1 cellular context compared by ENCODE assay signal in the genomic region with DNA sequence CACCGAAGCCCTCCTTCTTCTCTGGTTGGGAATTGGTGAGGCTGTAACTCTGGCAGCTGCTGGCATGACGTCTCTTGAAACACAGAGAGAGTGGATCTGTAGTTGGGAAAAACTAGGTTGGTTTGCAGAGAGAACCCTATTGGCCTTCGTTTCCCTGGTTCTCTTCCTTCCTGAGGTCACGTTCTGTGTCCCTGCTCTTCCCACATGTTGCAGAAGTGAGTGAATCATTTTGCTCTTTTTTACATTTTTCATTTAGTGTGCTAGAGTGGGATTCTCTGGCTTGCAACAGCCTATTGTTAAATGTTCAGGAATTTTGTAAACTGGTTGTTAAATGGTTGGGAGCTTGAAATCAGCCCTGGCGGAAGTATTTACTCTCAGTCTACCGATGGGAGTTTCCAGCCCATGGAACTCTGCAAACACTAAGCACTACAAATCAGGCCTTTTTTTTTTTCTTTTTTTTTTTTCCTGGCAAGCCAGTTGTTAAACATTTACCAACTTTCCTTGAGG.
TF ChIP-seq lines count a peak whose summit lies in the region.

No MANE protein-coding gene starts in this region.

TF ChIP-seq in H1, 55 proteins besides CTCF, POLR2A, EP300 and RAD21:
- TF ChIP-seq, protein P1, sequence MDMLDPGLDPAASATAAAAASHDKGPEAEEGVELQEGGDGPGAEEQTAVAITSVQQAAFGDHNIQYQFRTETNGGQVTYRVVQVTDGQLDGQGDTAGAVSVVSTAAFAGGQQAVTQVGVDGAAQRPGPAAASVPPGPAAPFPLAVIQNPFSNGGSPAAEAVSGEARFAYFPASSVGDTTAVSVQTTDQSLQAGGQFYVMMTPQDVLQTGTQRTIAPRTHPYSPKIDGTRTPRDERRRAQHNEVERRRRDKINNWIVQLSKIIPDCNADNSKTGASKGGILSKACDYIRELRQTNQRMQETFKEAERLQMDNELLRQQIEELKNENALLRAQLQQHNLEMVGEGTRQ (IDR thresholded peaks at IDR 0.05; ENCODE audit: low read length) = no peak
- no peak for TF ChIP-seq BRCA1 (IDR thresholded peaks at IDR 0.05; ENCODE audit: low read depth, low read length)
